ENCODE assay signal across 1 cellular context in the genomic region with DNA sequence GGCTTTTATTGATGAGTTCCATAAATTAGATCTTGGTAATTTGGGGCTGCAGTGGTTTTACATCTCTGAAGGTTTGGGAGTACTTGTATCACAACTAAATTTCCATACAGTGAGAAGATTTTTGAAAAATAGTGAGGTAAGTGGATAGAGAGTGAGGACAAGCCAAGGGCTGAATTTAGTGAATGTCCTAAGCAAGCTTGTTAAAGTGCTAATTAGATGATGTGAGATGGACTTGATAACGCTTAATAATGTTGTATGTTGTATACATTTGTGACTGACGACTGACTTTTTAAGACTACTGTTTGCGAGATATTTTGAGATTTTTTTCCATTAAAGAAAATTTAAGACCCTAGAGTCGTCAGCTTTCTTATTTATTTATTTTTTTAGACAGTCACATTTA.
TF ChIP-seq lines count a peak whose summit lies in the region.

No MANE protein-coding gene starts in this region.

TF ChIP-seq in HepG2, 621 proteins besides CTCF, POLR2A, EP300 and RAD21 (continued from another document):
- TF ChIP-seq, protein P1, sequence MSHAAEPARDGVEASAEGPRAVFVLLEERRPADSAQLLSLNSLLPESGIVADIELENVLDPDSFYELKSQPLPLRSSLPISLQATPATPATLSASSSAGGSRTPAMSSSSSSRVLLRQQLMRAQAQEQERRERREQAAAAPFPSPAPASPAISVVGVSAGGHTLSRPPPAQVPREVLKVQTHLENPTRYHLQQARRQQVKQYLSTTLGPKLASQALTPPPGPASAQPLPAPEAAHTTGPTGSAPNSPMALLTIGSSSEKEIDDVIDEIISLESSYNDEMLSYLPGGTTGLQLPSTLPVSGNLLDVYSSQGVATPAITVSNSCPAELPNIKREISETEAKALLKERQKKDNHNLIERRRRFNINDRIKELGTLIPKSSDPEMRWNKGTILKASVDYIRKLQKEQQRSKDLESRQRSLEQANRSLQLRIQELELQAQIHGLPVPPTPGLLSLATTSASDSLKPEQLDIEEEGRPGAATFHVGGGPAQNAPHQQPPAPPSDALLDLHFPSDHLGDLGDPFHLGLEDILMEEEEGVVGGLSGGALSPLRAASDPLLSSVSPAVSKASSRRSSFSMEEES (CRISPR knock-in tag; IDR thresholded peaks at IDR 0.05) = no peak
